ENCODE assay signal across 14 cellular contexts in genomic region chr4:145195167-145195952, GRCh38. TPM values are rescaled to one million over a fixed set of nuclear protein-coding genes. Genes with fewer than 3 reads are reported as not detected.
DNase-seq lines count a peak whose midpoint lies in the region; ATAC-seq and TF ChIP-seq lines count a peak whose summit lies in the region.
"Had no signal": no experiment of that assay in that cellular context is flagged by ENCODE, and none has a peak within 500 bp of the region (broad histone marks: within the 10 kb centered on the region; RNA-seq: fewer than 3 reads in every experiment).

No MANE protein-coding gene starts in this region.

- H3K9me3 Mint-ChIP-seq in activated naive CD4-positive, alpha-beta T cell treated with anti-CD3 and anti-CD28 coated beads, Interleukin-2, amount 50 U/mL, for 72 hours = no peaks in the 10 kb centered on the region
- H3K9me3 Mint-ChIP-seq: endodermal cell had no signal

- H3K36me3 Mint-ChIP-seq in activated naive CD4-positive, alpha-beta T cell treated with anti-CD3 and anti-CD28 coated beads, Interleukin-2, amount 50 U/mL, for 72 hours = no peaks in the 10 kb centered on the region

- DNase-seq in GM10248 (ENCODE audit: extremely low spot score) (peak; percentile 40), SIG-M5 (lab: John Stamatoyannopoulos, UW) (peak; percentile 36), NCI-H2029 (lab: John Stamatoyannopoulos, UW) (no peak), middle frontal gyrus (ENCODE audit: extremely low spot score, low spot score) (no peak), COLO668 (lab: John Stamatoyannopoulos, UW; ENCODE audit: unreplicated experiment) (no peak)
- DNase-seq in activated naive CD4-positive, alpha-beta T cell treated with anti-CD3 and anti-CD28 coated beads, Interleukin-2, amount 50 U/mL, for 72 hours (ENCODE audit: low spot score in 2 of 2) = no peak
- DNase-seq: activated CD8-positive, alpha-beta memory T cell treated with anti-CD3 and anti-CD28 coated beads, Interleukin-2, amount 50 U/mL, for 4 hours; BE2C; endodermal cell; HCEC 1CT; midbrain; stimulated activated CD4-positive, alpha-beta T cell treated with anti-CD3 and anti-CD28 coated beads, Interleukin-1b, Interleukin-23, amount 100 ng/mL, for 48 hours had no signal

- ATAC-seq in GM21423 (IDR thresholded peaks at IDR 0.05; ENCODE audit: unreplicated experiment) (peak; percentile 85), HG03175 (IDR thresholded peaks at IDR 0.05; ENCODE audit: unreplicated experiment) (peak; percentile 92)
- ATAC-seq in activated naive CD4-positive, alpha-beta T cell treated with anti-CD3 and anti-CD28 coated beads, Interleukin-2, amount 50 U/mL, for 72 hours = no peak

- H3K27ac Mint-ChIP-seq in activated naive CD4-positive, alpha-beta T cell treated with anti-CD3 and anti-CD28 coated beads, Interleukin-2, amount 50 U/mL, for 72 hours = no peak overlapping the region
- H3K27ac Mint-ChIP-seq: endodermal cell had no signal

- POLR2A ChIA-PET in GM10248 (lab: Yijun Ruan, JAX) = no interaction called here

- CTCF ChIA-PET in GM10248 (lab: Yijun Ruan, JAX) = interaction anchor here (1.6 kb wide), 1 partner anchor 23 kb away, joined by 3 read pairs; no protein-coding TSS in a partner anchor

- no peak for TF ChIP-seq CTCF in GM10248 (IDR thresholded peaks at IDR 0.05; ENCODE audit: control extremely low read depth, extremely low read depth, low read depth, missing control alignments)

RNA-seq across cellular contexts. Expression of gene OTUD4, which starts 15.0 kb away (rescaled TPM):
- total RNA-seq in activated naive CD4-positive, alpha-beta T cell treated with anti-CD3 and anti-CD28 coated beads, Interleukin-2, amount 50 U/mL, for 72 hours = 10 to 100 TPM; 39.6 to 47.9 TPM

Comparison
In these comparisons a context has a peak if more than half of its experiments do, and no peak if none do; other contexts are left out.
1. DNase-seq: peak in GM10248 (single experiment) and SIG-M5 (single experiment); none in NCI-H2029 (single experiment), middle frontal gyrus (single experiment), activated naive CD4-positive, alpha-beta T cell treated with anti-CD3 and anti-CD28 coated beads, Interleukin-2, amount 50 U/mL, for 72 hours (0 of 2) and COLO668 (single experiment).
2. ATAC-seq: peak in GM21423 (single experiment) and HG03175 (single experiment); none in activated naive CD4-positive, alpha-beta T cell treated with anti-CD3 and anti-CD28 coated beads, Interleukin-2, amount 50 U/mL, for 72 hours (0 of 2).